Comparison of ENCODE assay signal across 26 cellular contexts in genomic region chr1:115462677-115463076, GRCh38.
"Had no signal": no experiment of that assay in that cellular context is flagged by ENCODE, and none has a peak within 500 bp of the region (broad histone marks: within the 10 kb centered on the region; RNA-seq: fewer than 3 reads in every experiment).

No MANE protein-coding gene starts in this region.

- H3K4me3 ChIP-seq: adrenal gland, body of pancreas, esophagus squamous epithelium, skin epidermis, testis, transverse colon had no signal

- H3K36me3 Mint-ChIP-seq: activated naive CD4-positive, alpha-beta T cell treated with anti-CD3 and anti-CD28 coated beads, Interleukin-2, amount 50 U/mL, for 72 hours; naive B cell; WTC11 had no signal

- H3K9me3 Mint-ChIP-seq: activated CD4-positive, alpha-beta memory T cell treated with anti-CD3 and anti-CD28 coated beads, Interleukin-2, amount 10 ng/mL, durations not matched to agents 7 days and 5 days; activated CD4-positive, alpha-beta T cell treated with anti-CD3 and anti-CD28 coated beads, Interleukin-2, amount 10 ng/mL, durations not matched to agents 7 days and 5 days; activated naive CD4-positive, alpha-beta T cell treated with anti-CD3 and anti-CD28 coated beads, Interleukin-2, amount 50 U/mL, for 72 hours; activated T-helper 2 cell treated with anti-CD3 and anti-CD28 coated beads, Interferon-gamma antibody, Interleukin-2, Interleukin-4, amounts not matched to agents 10 μg/mL and 5 μg/mL and 100 μg/mL, durations not matched to agents 14 hours and 24 hours and 36 hours; nephron progenitor cell; WTC11 had no signal

- ATAC-seq: activated naive CD4-positive, alpha-beta T cell treated with anti-CD3 and anti-CD28 coated beads, Interleukin-2, amount 50 U/mL, for 72 hours; body of pancreas; sciatic nerve; stimulated activated naive CD8-positive, alpha-beta T cell treated with anti-CD3 and anti-CD28 coated beads, Interleukin-15, Interleukin-2, amounts not matched to agents 100 U/mL and 50 U/mL, for 24 hours; WTC11 had no signal

- DNase-seq: activated CD4-positive, alpha-beta memory T cell treated with anti-CD3 and anti-CD28 coated beads, Interleukin-2, amount 10 ng/mL, durations not matched to agents 7 days and 5 days; activated CD4-positive, alpha-beta T cell treated with anti-CD3 and anti-CD28 coated beads for 1 hour; activated CD4-positive, alpha-beta T cell treated with anti-CD3 and anti-CD28 coated beads, Interleukin-2, amount 10 ng/mL, durations not matched to agents 7 days and 5 days; activated naive CD4-positive, alpha-beta T cell; activated T-cell treated with anti-CD3 and anti-CD28 coated beads, Interleukin-2, amount 50 U/mL, for 48 hours; adrenal gland; aorta; effector CD8-positive, alpha-beta T cell; esophagus squamous epithelium; left cardiac atrium; naive B cell; nephron progenitor cell; stimulated activated CD4-positive, alpha-beta T cell treated with anti-CD3 and anti-CD28 coated beads, Interleukin-12 subunit alpha, Interleukin-12 subunit beta, amount 100 ng/mL, for 4 hours; stimulated activated CD4-positive, alpha-beta T cell treated with anti-CD3 and anti-CD28 coated beads, Interleukin-4, amount 100 ng/mL, for 1 hour; stimulated activated naive CD8-positive, alpha-beta T cell treated with anti-CD3 and anti-CD28 coated beads, Interleukin-15, Interleukin-2, amounts not matched to agents 100 U/mL and 50 U/mL, for 24 hours; T-helper 2 cell; transverse colon had no signal

- H3K27me3 Mint-ChIP-seq: activated CD4-positive, alpha-beta memory T cell treated with anti-CD3 and anti-CD28 coated beads, Interleukin-2, amount 10 ng/mL, durations not matched to agents 7 days and 5 days; activated CD4-positive, alpha-beta T cell treated with anti-CD3 and anti-CD28 coated beads, Interleukin-2, amount 10 ng/mL, durations not matched to agents 7 days and 5 days; naive B cell had no signal

- H3K36me3 ChIP-seq: adrenal gland, esophagus squamous epithelium, neutrophil, transverse colon had no signal

- H3K4me3 Mint-ChIP-seq: activated CD4-positive, alpha-beta memory T cell treated with anti-CD3 and anti-CD28 coated beads, Interleukin-2, amount 10 ng/mL, durations not matched to agents 7 days and 5 days; activated CD4-positive, alpha-beta T cell treated with anti-CD3 and anti-CD28 coated beads, Interleukin-2, amount 10 ng/mL, durations not matched to agents 7 days and 5 days; naive B cell; nephron progenitor cell; WTC11 had no signal

- H3K4me1 Mint-ChIP-seq: activated CD4-positive, alpha-beta memory T cell treated with anti-CD3 and anti-CD28 coated beads, Interleukin-2, amount 10 ng/mL, durations not matched to agents 7 days and 5 days; activated CD4-positive, alpha-beta T cell treated with anti-CD3 and anti-CD28 coated beads, Interleukin-2, amount 10 ng/mL, durations not matched to agents 7 days and 5 days; naive B cell had no signal

- H3K27me3 ChIP-seq: adrenal gland, body of pancreas, neutrophil, testis, transverse colon had no signal

- H3K27ac ChIP-seq: adrenal gland, body of pancreas, epithelial cell of prostate, esophagus squamous epithelium, neutrophil, skin epidermis, testis, transverse colon had no signal

- H3K27ac Mint-ChIP-seq: activated CD4-positive, alpha-beta memory T cell treated with anti-CD3 and anti-CD28 coated beads, Interleukin-2, amount 10 ng/mL, durations not matched to agents 7 days and 5 days; activated CD4-positive, alpha-beta T cell treated with anti-CD3 and anti-CD28 coated beads, Interleukin-2, amount 10 ng/mL, durations not matched to agents 7 days and 5 days; activated naive CD4-positive, alpha-beta T cell treated with anti-CD3 and anti-CD28 coated beads, Interleukin-2, amount 50 U/mL, for 72 hours; activated T-helper 2 cell treated with anti-CD3 and anti-CD28 coated beads, Interferon-gamma antibody, Interleukin-2, Interleukin-4, amounts not matched to agents 10 μg/mL and 5 μg/mL and 100 μg/mL, durations not matched to agents 14 hours and 24 hours and 36 hours; naive B cell; nephron progenitor cell; WTC11 had no signal

- H3K9me3 ChIP-seq: adrenal gland, body of pancreas, esophagus squamous epithelium, neutrophil, testis, transverse colon had no signal
